8 cellular contexts compared by ENCODE assay signal in the genomic region with DNA sequence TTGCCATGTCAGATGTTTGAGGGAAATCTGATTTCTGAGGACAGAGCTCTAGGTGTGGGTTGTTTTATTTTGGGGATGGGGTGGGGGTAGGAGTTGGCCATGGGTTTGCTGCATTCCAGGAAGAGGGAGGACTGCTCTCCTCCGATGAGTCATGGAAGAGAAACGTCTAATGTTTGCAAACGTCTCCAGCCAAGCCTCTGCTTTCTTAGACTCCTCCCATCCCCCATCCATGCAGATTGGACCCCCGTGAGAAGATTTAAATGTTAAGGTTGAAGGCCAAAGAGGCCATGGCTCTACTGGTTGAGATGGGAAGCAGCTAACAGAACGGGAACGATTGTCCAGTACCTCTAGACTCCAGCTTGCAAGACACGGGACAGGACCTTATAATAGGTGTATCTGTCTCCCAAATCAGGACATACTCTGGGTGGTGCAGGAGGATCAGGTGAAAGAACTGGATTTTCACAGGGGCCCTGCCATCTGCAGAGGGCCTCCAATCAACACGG. TPM values are rescaled to one million over a fixed set of nuclear protein-coding genes. Genes with fewer than 3 reads are reported as not detected.
DNase-seq lines count a peak whose midpoint lies in the region; ATAC-seq and TF ChIP-seq lines count a peak whose summit lies in the region.

No MANE protein-coding gene starts in this region.

- peaks cover 19 to 43% of the 10 kb centered on the region in 2 donors for H3K4me1 ChIP-seq in adrenal gland (replicated peaks in 1 of 2)
- H3K4me1 ChIP-seq in right cardiac atrium (ENCODE audit: control insufficient read depth, insufficient read depth, low read length), result peaks cover 5% of the 10 kb centered on the region
- H3K4me1 ChIP-seq in stomach smooth muscle (ENCODE audit: control insufficient read depth, insufficient read depth, low read length), result peaks cover 34% of the 10 kb centered on the region

- TF ChIP-seq CTCF in adrenal gland (IDR thresholded peaks at IDR 0.05) (no peak), GM10266 (IDR thresholded peaks at IDR 0.05; ENCODE audit: control insufficient read depth, insufficient read depth, low read depth, missing control alignments) (no peak)

- ATAC-seq in right cardiac atrium, result peak; percentile 22 to 73

- WGBS in adrenal gland, 4 donors, result 31 to 45% (median 36%) methylated on average over 8 of the region's 8 CpGs
- WGBS in right cardiac atrium, result 29% methylated on average over 8 of the region's 8 CpGs

- intact Hi-C loops in adrenal gland (cut with DNase I) (no loop called here), right cardiac atrium (cut with DNase I) (loop anchor here in 1 of 4 donors (2.0 kb wide), 1 partner anchor 15 kb away; no protein-coding TSS in a partner anchor)

- no peaks in the 10 kb centered on the region for H3K36me3 ChIP-seq in adrenal gland (replicated peaks in 1 of 2)
- no peaks in the 10 kb centered on the region for H3K36me3 ChIP-seq in stomach smooth muscle (ENCODE audit: control insufficient read depth in 2 of 2, insufficient read depth in 2 of 2, low read length in 2 of 2)

- H3K9ac ChIP-seq in stomach smooth muscle (ENCODE audit: low read length in 2 of 2), result no peak overlapping the region

- DNase-seq in HS-27A (ENCODE audit: low read depth) (peak; percentile 77), adrenal gland (peak in 4 of 7 donors; percentile 23 to 53 (median 38)), right cardiac atrium (no peak), DMS153 (lab: John Stamatoyannopoulos, UW) (no peak), anterior cingulate cortex (lab: John Stamatoyannopoulos, UW) (no peak), GM10266 (ENCODE audit: extremely low spot score) (no peak), NCI-H345 (lab: John Stamatoyannopoulos, UW) (no peak)

- H3K27me3 ChIP-seq in adrenal gland, result no peaks in the 10 kb centered on the region
- no peaks in the 10 kb centered on the region for H3K27me3 ChIP-seq in right cardiac atrium (ENCODE audit: control insufficient read depth, insufficient read depth)
- H3K27me3 ChIP-seq in stomach smooth muscle (ENCODE audit: control insufficient read depth in 1 of 2, insufficient read depth in 2 of 2, low read length in 2 of 2), result no peaks in the 10 kb centered on the region

- H3K9me3 ChIP-seq in adrenal gland (replicated peaks in 1 of 3), result no peaks in the 10 kb centered on the region
- no peaks in the 10 kb centered on the region for H3K9me3 ChIP-seq in right cardiac atrium (ENCODE audit: control insufficient read depth, low read length)
- no peaks in the 10 kb centered on the region for H3K9me3 ChIP-seq in stomach smooth muscle (ENCODE audit: control insufficient read depth in 2 of 2, low read length in 2 of 2)

- H3K27ac ChIP-seq in adrenal gland (peak overlapping the region in 2 of 5 donors; percentile 7 to 56), right cardiac atrium (ENCODE audit: low read length) (peak overlapping the region; percentile 79), stomach smooth muscle (ENCODE audit: low read length) (peak overlapping the region; percentile 41)

- TF ChIP-seq POLR2A in adrenal gland (IDR thresholded peaks at IDR 0.05), result no peak

- H3K4me3 ChIP-seq in adrenal gland (no peak overlapping the region), right cardiac atrium (ENCODE audit: low read length) (no peak overlapping the region), stomach smooth muscle (ENCODE audit: low read length in 2 of 2) (peak overlapping the region; percentile 22 to 23)

RNA-seq across cellular contexts. Expression of gene ATP2A2, which starts 11.4 kb away (rescaled TPM):
- total RNA-seq in adrenal gland, result 100 to 1,000 TPM in 7 of 8 donors, 10 to 100 TPM in 1; 94.7 to 312 (median 121) TPM
- 100 to 1,000 TPM in 1 of 3 donors, 10 to 100 TPM in 2; 20.8 to 198 (median 27.1) TPM for polyA plus RNA-seq in adrenal gland
- total RNA-seq in right cardiac atrium, result 1,000 to 10,000 TPM; 2,744 to 3,920 (median 3,065) TPM
- 1,499 TPM for polyA plus RNA-seq in right cardiac atrium

Comparison
In these comparisons a context has a peak if more than half of its experiments do, and no peak if none do; other contexts are left out.
1. DNase-seq: peak in HS-27A (single experiment) and adrenal gland (4 of 7); none in right cardiac atrium (0 of 3), DMS153 (single experiment), anterior cingulate cortex (0 of 58), GM10266 (single experiment) and NCI-H345 (single experiment).
2. H3K4me3 ChIP-seq: peak in stomach smooth muscle (2 of 2); none in adrenal gland (0 of 4) and right cardiac atrium (single experiment).
3. RNA of gene ATP2A2, which starts 11.4 kb away (total RNA-seq): 2,744 to 3,920 TPM in right cardiac atrium; 94.7 to 312 TPM in adrenal gland; every median in the first group is over 4 times any median in the second.